19 cellular contexts compared by ENCODE assay signal in genomic region chr10:29996842-29997123, GRCh38.
"Had no signal": no experiment of that assay in that cellular context is flagged by ENCODE, and none has a peak within 500 bp of the region (broad histone marks: within the 10 kb centered on the region; RNA-seq: fewer than 3 reads in every experiment).

No MANE protein-coding gene starts in this region.

- H3K9ac ChIP-seq: neural progenitor cell had no signal

- H3K27me3 ChIP-seq: neural progenitor cell, ovary, suprapubic skin, thyroid gland, upper lobe of left lung, uterus had no signal

- H3K4me3 ChIP-seq: coronary artery, heart left ventricle, neural progenitor cell, ovary, smooth muscle cell, suprapubic skin, thyroid gland, upper lobe of left lung, uterus had no signal

- DNase-seq: effector CD4-positive, alpha-beta T cell; endodermal cell; foreskin melanocyte; heart left ventricle; hippocampal formation; kidney glomerular epithelial cell; naive thymus-derived CD8-positive, alpha-beta T cell; nucleus accumbens; ovary; right cardiac atrium; stimulated activated CD4-positive, alpha-beta T cell treated with anti-CD3 and anti-CD28 coated beads, Interleukin-2, amount 100 ng/mL, for 48 hours; stimulated activated naive CD4-positive, alpha-beta T cell treated with Interleukin-2 at 50 U/mL for 16 hours; uterus had no signal

- H3K9me3 ChIP-seq: heart left ventricle, ovary, suprapubic skin, thyroid gland, upper lobe of left lung, uterus had no signal

- H3K4me1 ChIP-seq: neural progenitor cell, uterus had no signal

- H3K4me2 ChIP-seq: neural progenitor cell, smooth muscle cell had no signal

- H3K27ac Mint-ChIP-seq: endodermal cell; naive thymus-derived CD8-positive, alpha-beta T cell; neural progenitor cell had no signal

- H3K9me3 Mint-ChIP-seq: endodermal cell; naive thymus-derived CD8-positive, alpha-beta T cell had no signal

- H3K36me3 ChIP-seq: heart left ventricle, neural progenitor cell, ovary, suprapubic skin, thyroid gland, upper lobe of left lung, uterus had no signal

- H3K27ac ChIP-seq: coronary artery, heart left ventricle, neural progenitor cell, ovary, suprapubic skin, upper lobe of left lung, uterus had no signal

- H3K4me3 Mint-ChIP-seq: endodermal cell; naive thymus-derived CD8-positive, alpha-beta T cell; neural progenitor cell had no signal
